ENCODE assay signal across 27 cellular contexts in genomic region chr12:81360916-81361315, GRCh38.
"Had no signal": no experiment of that assay in that cellular context is flagged by ENCODE, and none has a peak within 500 bp of the region (broad histone marks: within the 10 kb centered on the region; RNA-seq: fewer than 3 reads in every experiment).

No MANE protein-coding gene starts in this region.

- H3K36me3 ChIP-seq: SJSA1 had no signal

- H3K4me1 ChIP-seq: SJSA1 had no signal

- H3K9me3 Mint-ChIP-seq: activated T-helper 1 cell treated with anti-CD3 and anti-CD28 coated beads, Interleukin-12 subunit alpha, Interleukin-12 subunit beta, Interleukin-2, Interleukin-4 antibody, amounts not matched to agents 30 ng/mL and 10 ng/mL and 1 ng/mL, durations not matched to agents 14 hours and 24 hours and 36 hours; brain; T-helper 2 cell treated with Interferon-gamma antibody and Interleukin-4, amounts not matched to agents 5 μg/mL and 100 μg/mL, for 36 hours had no signal

- H3K4me3 Mint-ChIP-seq: activated CD8-positive, alpha-beta T cell treated with anti-CD3 and anti-CD28 coated beads, Interleukin-2, amount 10 ng/mL, durations not matched to agents 7 days and 5 days; activated naive CD8-positive, alpha-beta T cell treated with anti-CD3 and anti-CD28 coated beads, Interleukin-2, amount 50 U/mL, for 24 hours; activated T-cell treated with anti-CD3 and anti-CD28 coated beads, Interleukin-2, amount 50 U/mL, for 24 hours; activated T-helper 1 cell treated with anti-CD3 and anti-CD28 coated beads, Interleukin-12 subunit alpha, Interleukin-12 subunit beta, Interleukin-2, Interleukin-4 antibody, amounts not matched to agents 30 ng/mL and 10 ng/mL and 1 ng/mL, durations not matched to agents 14 hours and 24 hours and 36 hours; brain; T-helper 2 cell treated with Interferon-gamma antibody and Interleukin-4, amounts not matched to agents 5 μg/mL and 100 μg/mL, for 36 hours had no signal

- H3K4me3 ChIP-seq: SJSA1 had no signal

- H3K9me3 ChIP-seq: SJSA1 had no signal

- DNase-seq: activated CD4-positive, alpha-beta T cell treated with anti-CD3 and anti-CD28 coated beads for 48 hours; activated CD4-positive, alpha-beta T cell treated with anti-CD3 and anti-CD28 coated beads, Interleukin-2, amount 50 U/mL, for 4 hours; activated CD4-positive, CD25-positive, alpha-beta regulatory T cell treated with anti-CD3 and anti-CD28 coated beads, Interleukin-2, amount 50 U/mL, for 72 hours; activated CD8-positive, alpha-beta T cell treated with anti-CD3 and anti-CD28 coated beads, Interleukin-2, amount 10 ng/mL, durations not matched to agents 7 days and 5 days; activated effector memory CD4-positive, alpha-beta T cell treated with anti-CD3 and anti-CD28 coated beads, Interleukin-2, amount 50 U/mL, for 16 hours; activated naive CD4-positive, alpha-beta T cell treated with Interleukin-2 at 50 U/mL for 16 hours; activated naive CD8-positive, alpha-beta T cell treated with anti-CD3 and anti-CD28 coated beads, Interleukin-2, amount 50 U/mL, for 24 hours; activated T-cell treated with anti-CD3 and anti-CD28 coated beads, Interleukin-2, amount 50 U/mL, for 24 hours; amniotic stem cell; MV-4-11; NCI-H1092 treated with DMSO at 0.1 percent for 48 hours; NCI-H1436; NCI-H1694 treated with DMSO at 0.1 percent for 48 hours; NCI-H2029 treated with DMSO at 0.1 percent for 48 hours; NCI-H345; NCI-H510A; NCI-H526 treated with DMSO at 0.1 percent for 48 hours; PC-3; SHP77; SW 1271 had no signal

- H3K27me3 Mint-ChIP-seq: activated naive CD8-positive, alpha-beta T cell treated with anti-CD3 and anti-CD28 coated beads, Interleukin-2, amount 50 U/mL, for 24 hours; activated T-cell treated with anti-CD3 and anti-CD28 coated beads, Interleukin-2, amount 50 U/mL, for 24 hours; brain had no signal

- H3K27ac Mint-ChIP-seq: activated CD8-positive, alpha-beta T cell treated with anti-CD3 and anti-CD28 coated beads, Interleukin-2, amount 10 ng/mL, durations not matched to agents 7 days and 5 days; activated naive CD4-positive, alpha-beta T cell treated with anti-CD3 and anti-CD28 coated beads, Interleukin-2, amount 50 U/mL, for 72 hours; activated naive CD8-positive, alpha-beta T cell treated with anti-CD3 and anti-CD28 coated beads, Interleukin-2, amount 50 U/mL, for 24 hours; activated T-cell treated with anti-CD3 and anti-CD28 coated beads, Interleukin-2, amount 50 U/mL, for 24 hours; activated T-helper 1 cell treated with anti-CD3 and anti-CD28 coated beads, Interleukin-12 subunit alpha, Interleukin-12 subunit beta, Interleukin-2, Interleukin-4 antibody, amounts not matched to agents 30 ng/mL and 10 ng/mL and 1 ng/mL, durations not matched to agents 14 hours and 24 hours and 36 hours; brain; T-helper 2 cell treated with Interferon-gamma antibody and Interleukin-4, amounts not matched to agents 5 μg/mL and 100 μg/mL, for 36 hours had no signal

- H3K4me1 Mint-ChIP-seq: activated naive CD8-positive, alpha-beta T cell treated with anti-CD3 and anti-CD28 coated beads, Interleukin-2, amount 50 U/mL, for 24 hours; brain had no signal

- ATAC-seq: activated CD8-positive, alpha-beta T cell treated with anti-CD3 and anti-CD28 coated beads, Interleukin-2, amount 10 ng/mL, durations not matched to agents 7 days and 5 days; activated naive CD4-positive, alpha-beta T cell treated with anti-CD3 and anti-CD28 coated beads, Interleukin-2, amount 50 U/mL, for 72 hours; activated naive CD8-positive, alpha-beta T cell treated with anti-CD3 and anti-CD28 coated beads, Interleukin-2, amount 50 U/mL, for 24 hours; PC-3; SK-N-SH treated with all-trans-retinoic acid at 6 μM for 48 hours had no signal

- H3K36me3 Mint-ChIP-seq: activated naive CD4-positive, alpha-beta T cell treated with anti-CD3 and anti-CD28 coated beads, Interleukin-2, amount 50 U/mL, for 72 hours had no signal

- H3K27ac ChIP-seq: KMS-11, SJSA1 had no signal
